22 cellular contexts compared by ENCODE assay signal in genomic region chr11:134789104-134789503, GRCh38.
DNase-seq lines count a peak whose midpoint lies in the region; TF ChIP-seq lines count a peak whose summit lies in the region.
"Had no signal": no experiment of that assay in that cellular context is flagged by ENCODE, and none has a peak within 500 bp of the region (broad histone marks: within the 10 kb centered on the region; RNA-seq: fewer than 3 reads in every experiment).

No MANE protein-coding gene starts in this region.

- no peak for TF ChIP-seq EP300 in esophagus muscularis mucosa (IDR thresholded peaks at IDR 0.05)

- H2BK12ac ChIP-seq in neuronal stem cell (ENCODE audit: low read length), result no peak overlapping the region

- no peak overlapping the region for H2AK5ac ChIP-seq in neuronal stem cell (ENCODE audit: low read depth, low read length)

- no peak overlapping the region for H4K8ac ChIP-seq in neuronal stem cell (ENCODE audit: low read depth, low read length)

- H3K27me3 ChIP-seq in esophagus muscularis mucosa (peaks cover 0 to 9% (median 0%) of the 10 kb centered on the region in 4 donors), neuronal stem cell (ENCODE audit: control insufficient read depth in 3 of 3, insufficient read depth in 3 of 3, low read depth in 1 of 3, low read length in 3 of 3) (peaks cover 0 to 10% (median 0%) of the 10 kb centered on the region in 3 experiments), esophagus squamous epithelium (peaks cover 0 to 8% (median 0%) of the 10 kb centered on the region in 4 donors)
- H3K27me3 ChIP-seq: BLaER1 had no signal

- H3K36me3 ChIP-seq in esophagus muscularis mucosa (no peaks in the 10 kb centered on the region), neuronal stem cell (replicated peaks in 1 of 2; ENCODE audit: control insufficient read depth in 2 of 2, insufficient read depth in 2 of 2, low read length in 2 of 2) (no peaks in the 10 kb centered on the region), esophagus squamous epithelium (no peaks in the 10 kb centered on the region)
- H3K36me3 ChIP-seq: BE2C, BLaER1 had no signal

- intact Hi-C loops in esophagus muscularis mucosa (cut with DNase I), result no loop called here
- intact Hi-C loops in esophagus squamous epithelium (cut with DNase I), result no loop called here

- peak overlapping the region; percentile 44 for H3K18ac ChIP-seq in neuronal stem cell (ENCODE audit: low read length)

- WGBS in esophagus muscularis mucosa, result 84% methylated on average over 8 of the region's 10 CpGs
- WGBS in neuronal stem cell (ENCODE audit: extremely low coverage in 2 of 2, insufficient read length in 2 of 2, insufficient replicate concordance in 1 of 2), 2 donors, result no CpG with 5 or more reads among the region's 10 CpGs
- 83 to 91% methylated on average over 9 to 10 of the region's 10 CpGs for WGBS in esophagus squamous epithelium, 2 donors

- H3K9ac ChIP-seq in neuronal stem cell (ENCODE audit: low read depth, low read length, poor library complexity), result no peak overlapping the region
- H3K9ac ChIP-seq: BLaER1 had no signal

- TF ChIP-seq POLR2A in esophagus muscularis mucosa (IDR thresholded peaks at IDR 0.05; ENCODE audit: low read depth), result no peak
- no peak for TF ChIP-seq POLR2A in esophagus squamous epithelium (IDR thresholded peaks at IDR 0.05)

- H3K27ac ChIP-seq in esophagus muscularis mucosa (replicated peaks in 1 of 4), result no peak overlapping the region
- no peak overlapping the region for H3K27ac ChIP-seq in neuronal stem cell (replicated peaks; ENCODE audit: low read length)
- H3K27ac ChIP-seq in esophagus squamous epithelium, result no peak overlapping the region
- H3K27ac ChIP-seq: BLaER1 had no signal

- H3K23ac ChIP-seq in neuronal stem cell (ENCODE audit: low read depth, low read length, poor library complexity), result no peak overlapping the region

- no peak overlapping the region for H3K14ac ChIP-seq in neuronal stem cell (ENCODE audit: low read length)

- peak overlapping the region; percentile 10 for H2BK15ac ChIP-seq in neuronal stem cell (ENCODE audit: low read length)

- H2AFZ ChIP-seq in neuronal stem cell (ENCODE audit: low read length), result no peak overlapping the region

- H3K4me2 ChIP-seq in neuronal stem cell (ENCODE audit: insufficient read depth, low read length, poor library complexity, severe bottlenecking), result no peak overlapping the region
- H3K4me2 ChIP-seq: BLaER1 had no signal

- TF ChIP-seq CTCF in esophagus muscularis mucosa (IDR thresholded peaks at IDR 0.05) (no peak), esophagus squamous epithelium (IDR thresholded peaks at IDR 0.05) (no peak)

- peaks cover 0 to 4% (median 2%) of the 10 kb centered on the region in 4 donors for H3K4me1 ChIP-seq in esophagus muscularis mucosa
- peaks cover 0 to 17% of the 10 kb centered on the region in 2 donors for H3K4me1 ChIP-seq in neuronal stem cell (ENCODE audit: control insufficient read depth in 2 of 2, insufficient read depth in 1 of 2, low read depth in 1 of 2, low read length in 2 of 2)
- no peaks in the 10 kb centered on the region for H3K4me1 ChIP-seq in esophagus squamous epithelium
- H3K4me1 ChIP-seq: BE2C, BLaER1 had no signal

- H2BK120ac ChIP-seq in neuronal stem cell (ENCODE audit: low read depth, low read length), result no peak overlapping the region

- H3K9me3 ChIP-seq in esophagus muscularis mucosa (no peaks in the 10 kb centered on the region), neuronal stem cell (replicated peaks in 1 of 2; ENCODE audit: control insufficient read depth in 2 of 2, insufficient read depth in 1 of 2, low read depth in 1 of 2, low read length in 2 of 2) (no peaks in the 10 kb centered on the region), esophagus squamous epithelium (no peaks in the 10 kb centered on the region)
- H3K9me3 ChIP-seq: BE2C, BLaER1 had no signal

- H3K4ac ChIP-seq in neuronal stem cell (ENCODE audit: low read length), result no peak overlapping the region

- no peak overlapping the region for H4K91ac ChIP-seq in neuronal stem cell (ENCODE audit: low read depth, low read length, poor library complexity)

- peak; percentile 68 for DNase-seq in esophagus muscularis mucosa (ENCODE audit: extremely low spot score)
- no peak for DNase-seq in neuronal stem cell (ENCODE audit: low spot score)
- DNase-seq in GOT3 (lab: John Stamatoyannopoulos, UW), result no peak
- no peak for DNase-seq in esophagus squamous epithelium (lab: John Stamatoyannopoulos, UW)
- no peak for DNase-seq in NCI-H748 treated with DMSO at 0.1 percent for 48 hours (lab: John Stamatoyannopoulos, UW)
- DNase-seq: 8988T; ACHN; BE2C; C1 segment of cervical spinal cord; CD4-positive, alpha-beta memory T cell; CD4-positive, CD25-positive, alpha-beta regulatory T cell; CD8-positive, alpha-beta memory T cell; COR-L47; DMS 273 treated with DMSO at 0.1 percent for 48 hours; DMS153; DMS53; DMS79; DND-41; EL; GDM1 had no signal

- no peak overlapping the region for H2BK5ac ChIP-seq in neuronal stem cell (ENCODE audit: low read length)

- H3K4me3 ChIP-seq in esophagus muscularis mucosa (no peak overlapping the region), neuronal stem cell (ENCODE audit: low read length in 2 of 2) (no peak overlapping the region), esophagus squamous epithelium (no peak overlapping the region)
- H3K4me3 ChIP-seq: BLaER1, GM12878 had no signal

- no peaks in the 10 kb centered on the region for H3K79me1 ChIP-seq in neuronal stem cell (ENCODE audit: low read depth, low read length)
